Comparison of ENCODE assay signal across 14 cellular contexts in genomic region chr7:90842430-90842788, GRCh38.
DNase-seq lines count a peak whose midpoint lies in the region; ATAC-seq and TF ChIP-seq lines count a peak whose summit lies in the region.
"Had no signal": no experiment of that assay in that cellular context is flagged by ENCODE, and none has a peak within 500 bp of the region (broad histone marks: within the 10 kb centered on the region; RNA-seq: fewer than 3 reads in every experiment).

No MANE protein-coding gene starts in this region.

- H3K4me1 ChIP-seq in DOHH2 (ENCODE audit: control insufficient read depth, low read length) (peaks cover 8% of the 10 kb centered on the region), OCI-LY7 (ENCODE audit: insufficient read depth, low read length, poor library complexity, severe bottlenecking) (peaks cover 11% of the 10 kb centered on the region), PC-3 (ENCODE audit: insufficient read depth, low read length) (peaks cover 11% of the 10 kb centered on the region), HAP-1 (no peaks in the 10 kb centered on the region)

- H3K4me3 ChIP-seq in DOHH2 (ENCODE audit: low read length) (no peak overlapping the region), OCI-LY7 (ENCODE audit: low read depth, low read length, poor library complexity, severe bottlenecking) (no peak overlapping the region), PC-3 (ENCODE audit: low read length) (no peak overlapping the region), HAP-1 (no peak overlapping the region)
- H3K4me3 ChIP-seq: SJCRH30 had no signal

- H3K9ac ChIP-seq in PC-3 (ENCODE audit: low read length) = no peak overlapping the region

- H3K4me1 Mint-ChIP-seq in nephron progenitor cell = peaks cover 5% of the 10 kb centered on the region

- H3K27ac ChIP-seq in DOHH2 (ENCODE audit: low read depth, low read length) (no peak overlapping the region), OCI-LY7 (ENCODE audit: low read depth, low read length, poor library complexity, severe bottlenecking) (no peak overlapping the region), PC-3 (ENCODE audit: low read length) (no peak overlapping the region)
- H3K27ac ChIP-seq: C4-2B, SJCRH30 had no signal

- CTCF ChIA-PET in OCI-LY7 (lab: Charles Lee; ENCODE audit: unreplicated experiment) (no interaction called here), PC-3 (lab: Charles Lee) (no interaction called here), HEK293T (lab: Yijun Ruan, JAX) (no interaction called here)

- DNase-seq in OCI-LY7 (ENCODE audit: low spot score) (peak; percentile 11), nephron progenitor cell (no peak), PC-3 (no peak), HEK293T (ENCODE audit: extremely low spot score) (no peak), HAP-1 (ENCODE audit: low spot score in 2 of 2) (no peak)
- DNase-seq in effector CD4-positive, alpha-beta T cell = no peak
- DNase-seq: DMS53, NCI-H1417, NCI-H2029, NCI-H510A treated with DMSO at 0.1 percent for 48 hours, SJCRH30 had no signal

- H3K9me2 ChIP-seq in DOHH2 (replicated peaks; ENCODE audit: control insufficient read depth, low read length) (no peaks in the 10 kb centered on the region), OCI-LY7 (ENCODE audit: insufficient read depth, low read length) (no peaks in the 10 kb centered on the region), PC-3 (replicated peaks; ENCODE audit: low read length) (no peaks in the 10 kb centered on the region)

- ATAC-seq in GM21390 (IDR thresholded peaks at IDR 0.05; ENCODE audit: unreplicated experiment) = peak; percentile 56
- ATAC-seq in PC-3 = no peak

- no peak for TF ChIP-seq CTCF in DOHH2 (IDR thresholded peaks at IDR 0.05; ENCODE audit: low read depth, low read length, poor library complexity, severe bottlenecking)
- no peak for TF ChIP-seq CTCF in OCI-LY7 (conservative IDR thresholded peaks at IDR 0.05; ENCODE audit: low read length)
- no peak for TF ChIP-seq CTCF in nephron progenitor cell (IDR thresholded peaks at IDR 0.05)
- no peak for TF ChIP-seq CTCF in PC-3 (conservative IDR thresholded peaks at IDR 0.05; ENCODE audit: low read depth, low read length)

- H3K36me3 Mint-ChIP-seq in nephron progenitor cell (ENCODE audit: low read depth) = peaks cover 25% of the 10 kb centered on the region

- H3K27me3 Mint-ChIP-seq in nephron progenitor cell (ENCODE audit: low read depth, poor library complexity) = no peaks in the 10 kb centered on the region

- H4K20me1 ChIP-seq in DOHH2 (ENCODE audit: control insufficient read depth, insufficient read depth, low read depth, low read length) = no peaks in the 10 kb centered on the region
- no peaks in the 10 kb centered on the region for H4K20me1 ChIP-seq in OCI-LY7 (ENCODE audit: insufficient read depth, low read length)
- H4K20me1 ChIP-seq in PC-3 (ENCODE audit: low read length) = no peaks in the 10 kb centered on the region

- intact Hi-C loops in OCI-LY7 (cut with micrococcal nuclease; ENCODE audit: unreplicated experiment) (no loop called here), PC-3 (cut with micrococcal nuclease) (no loop called here)

- in situ Hi-C loops in HAP-1 (cut with MboI; ENCODE audit: low sequenced_read_pairs) = no loop called here

- no peak overlapping the region for H3K4me3 Mint-ChIP-seq in nephron progenitor cell

- H2AFZ ChIP-seq in OCI-LY7 (ENCODE audit: low read length) = no peak overlapping the region
- no peak overlapping the region for H2AFZ ChIP-seq in PC-3 (ENCODE audit: low read length)

- POLR2A ChIA-PET in OCI-LY7 (lab: Charles Lee) (interaction anchor here (0.6 to 1.4 kb wide), 8 partner anchors 9 to 1085 kb away, joined by 3 to 10 read pairs (median 4); no protein-coding TSS in a partner anchor), PC-3 (lab: Charles Lee; ENCODE audit: unreplicated experiment) (no interaction called here), HEK293T (lab: Yijun Ruan, JAX) (no interaction called here)

- peaks cover 19% of the 10 kb centered on the region for H3K36me3 ChIP-seq in DOHH2 (ENCODE audit: control insufficient read depth, low read length)
- peaks cover 32% of the 10 kb centered on the region for H3K36me3 ChIP-seq in OCI-LY7 (ENCODE audit: insufficient read depth, low read length)
- no peaks in the 10 kb centered on the region; the same call in 1 of the 2 replicates for H3K36me3 ChIP-seq in PC-3 (ENCODE audit: low read depth, low read length)
- H3K36me3 ChIP-seq in HAP-1 (replicated peaks) = no peaks in the 10 kb centered on the region

- H3K9me3 Mint-ChIP-seq in nephron progenitor cell = peaks cover 21% of the 10 kb centered on the region

- BruUV-seq in OCI-LY7 (replicated peaks; lab: Mats Ljungman, UMichigan) (no TSS peak), PC-3 (replicated peaks; lab: Mats Ljungman, UMichigan) (no TSS peak)

- H3K27me3 ChIP-seq in DOHH2 (ENCODE audit: control insufficient read depth, low read length) = no peaks in the 10 kb centered on the region
- H3K27me3 ChIP-seq in PC-3 (ENCODE audit: low read length) = no peaks in the 10 kb centered on the region
- no peaks in the 10 kb centered on the region; the same call in 1 of the 2 replicates for H3K27me3 ChIP-seq in HAP-1 (ENCODE audit: low read depth)
- H3K27me3 ChIP-seq: SJCRH30 had no signal

- H3K4me2 ChIP-seq in DOHH2 (ENCODE audit: low read length) (peak overlapping the region; percentile 18; the same call in 1 of the 2 replicates), OCI-LY7 (ENCODE audit: low read length) (peak overlapping the region; percentile 45; the same call in 1 of the 2 replicates), PC-3 (ENCODE audit: low read length) (no peak overlapping the region)

- H3K79me2 ChIP-seq in DOHH2 (ENCODE audit: control insufficient read depth, low read length) (peaks cover 39% of the 10 kb centered on the region), OCI-LY7 (ENCODE audit: insufficient read depth, low read depth, low read length) (peaks cover 10% of the 10 kb centered on the region; the same call in 1 of the 2 replicates), PC-3 (ENCODE audit: low read length) (no peaks in the 10 kb centered on the region)

- H3F3A ChIP-seq in DOHH2 (ENCODE audit: control insufficient read depth, insufficient read depth) (0 out of 2 replicates have a peak, but pooled peaks cover 3% of the 10 kb centered on the region), PC-3 (ENCODE audit: low read length, unreplicated experiment) (no peaks in the 10 kb centered on the region)

- H3K27ac Mint-ChIP-seq in nephron progenitor cell = peak overlapping the region; percentile 92

- H3K9me3 ChIP-seq in DOHH2 (ENCODE audit: control insufficient read depth, insufficient read depth, low read length) (0 out of 2 replicates have a peak, but pooled peaks cover 3% of the 10 kb centered on the region), OCI-LY7 (ENCODE audit: low read length) (peaks cover 5% of the 10 kb centered on the region; the same call in 1 of the 2 replicates), PC-3 (ENCODE audit: low read length) (no peaks in the 10 kb centered on the region), HAP-1 (no peaks in the 10 kb centered on the region)
- H3K9me3 ChIP-seq: SJCRH30 had no signal

TF ChIP-seq in HEK293T, 16 proteins besides CTCF, POLR2A, EP300 and RAD21:
- no peak for TF ChIP-seq ELF4 (IDR thresholded peaks at IDR 0.05)
- no peak for TF ChIP-seq CTBP1 (IDR thresholded peaks at IDR 0.05; ENCODE audit: borderline replicate concordance)
- no peak for TF ChIP-seq LEF1 (IDR thresholded peaks at IDR 0.05; ENCODE audit: borderline replicate concordance)
- TF ChIP-seq, protein P1, sequence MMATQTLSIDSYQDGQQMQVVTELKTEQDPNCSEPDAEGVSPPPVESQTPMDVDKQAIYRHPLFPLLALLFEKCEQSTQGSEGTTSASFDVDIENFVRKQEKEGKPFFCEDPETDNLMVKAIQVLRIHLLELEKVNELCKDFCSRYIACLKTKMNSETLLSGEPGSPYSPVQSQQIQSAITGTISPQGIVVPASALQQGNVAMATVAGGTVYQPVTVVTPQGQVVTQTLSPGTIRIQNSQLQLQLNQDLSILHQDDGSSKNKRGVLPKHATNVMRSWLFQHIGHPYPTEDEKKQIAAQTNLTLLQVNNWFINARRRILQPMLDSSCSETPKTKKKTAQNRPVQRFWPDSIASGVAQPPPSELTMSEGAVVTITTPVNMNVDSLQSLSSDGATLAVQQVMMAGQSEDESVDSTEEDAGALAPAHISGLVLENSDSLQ (IDR thresholded peaks at IDR 0.05) = no peak
- no peak for TF ChIP-seq NFRKB (IDR thresholded peaks at IDR 0.05)
